31 cellular contexts compared by ENCODE assay signal in genomic region chr2:47204691-47205090, GRCh38. TPM values are rescaled to one million over a fixed set of nuclear protein-coding genes. Genes with fewer than 3 reads are reported as not detected.
"Had no signal": no experiment of that assay in that cellular context is flagged by ENCODE, and none has a peak within 500 bp of the region (broad histone marks: within the 10 kb centered on the region; RNA-seq: fewer than 3 reads in every experiment).

No MANE protein-coding gene starts in this region.

- H3K36me3 ChIP-seq: adrenal gland, Peyer's patch, SJSA1 had no signal

- H3K4me2 ChIP-seq: KMS-11, SK-N-SH had no signal

- H3K4me3 ChIP-seq: adrenal gland, body of pancreas, Peyer's patch, SJSA1 had no signal

- H3K9me3 ChIP-seq: adrenal gland, body of pancreas, Peyer's patch, SJSA1, SK-N-SH had no signal

- H3K4me1 ChIP-seq: body of pancreas, Peyer's patch had no signal

- H3K9ac ChIP-seq: KMS-11, SK-N-SH had no signal

- H3K27ac ChIP-seq: adrenal gland, body of pancreas, KMS-11, Peyer's patch, SJSA1 had no signal

- H3K36me3 Mint-ChIP-seq: activated naive CD4-positive, alpha-beta T cell treated with anti-CD3 and anti-CD28 coated beads, Interleukin-2, amount 50 U/mL, for 72 hours; WTC11 had no signal

- H3K27me3 ChIP-seq: adrenal gland, body of pancreas, Peyer's patch, SJSA1 had no signal

- DNase-seq: activated CD4-positive, alpha-beta T cell treated with anti-CD3 and anti-CD28 coated beads for 36 hours; activated CD4-positive, alpha-beta T cell treated with anti-CD3 and anti-CD28 coated beads, Interleukin-2, amount 10 ng/mL, durations not matched to agents 7 days and 5 days; activated CD4-positive, alpha-beta T cell treated with anti-CD3 and anti-CD28 coated beads, Interleukin-2, amount 50 U/mL, for 48 hours; activated CD8-positive, alpha-beta memory T cell treated with anti-CD3 and anti-CD28 coated beads, Interleukin-2, amount 50 U/mL, for 4 hours; activated gamma-delta T cell treated with Interleukin-2 at 50 U/mL for 16 hours; activated naive CD4-positive, alpha-beta T cell treated with anti-CD3 and anti-CD28 coated beads for 36 hours; activated T-cell treated with anti-CD3 and anti-CD28 coated beads for 4 hours; activated T-cell treated with anti-CD3 and anti-CD28 coated beads, Interleukin-2, amount 50 U/mL, for 4 hours; central memory CD4-positive, alpha-beta T cell; NCI-H1417; NCI-H146; NCI-H187 treated with DMSO at 0.1 percent for 48 hours; NCI-H345; NCI-H526 treated with DMSO at 0.1 percent for 48 hours; NCI-H774; PC-3; Peyer's patch; RPMI8226; SHP77 treated with DMSO at 0.1 percent for 48 hours; SK-N-SH had no signal

- ATAC-seq: activated CD4-positive, alpha-beta T cell treated with anti-CD3 and anti-CD28 coated beads for 36 hours; activated CD4-positive, CD25-positive, alpha-beta regulatory T cell treated with anti-CD3 and anti-CD28 coated beads, Interleukin-2, amount 50 U/mL, for 24 hours; activated naive CD4-positive, alpha-beta T cell treated with anti-CD3 and anti-CD28 coated beads, Interleukin-2, amount 50 U/mL, for 72 hours; activated T-cell treated with anti-CD3 and anti-CD28 coated beads, Interleukin-2, amount 50 U/mL, for 4 hours; body of pancreas; PC-3 had no signal

- H3K4me1 Mint-ChIP-seq: activated CD4-positive, alpha-beta T cell treated with anti-CD3 and anti-CD28 coated beads for 36 hours; activated CD4-positive, alpha-beta T cell treated with anti-CD3 and anti-CD28 coated beads, Interleukin-2, amount 10 ng/mL, durations not matched to agents 7 days and 5 days had no signal

- H3K4me3 Mint-ChIP-seq: activated CD4-positive, alpha-beta T cell treated with anti-CD3 and anti-CD28 coated beads for 36 hours; activated CD4-positive, alpha-beta T cell treated with anti-CD3 and anti-CD28 coated beads, Interleukin-2, amount 10 ng/mL, durations not matched to agents 7 days and 5 days; activated naive CD4-positive, alpha-beta T cell treated with anti-CD3 and anti-CD28 coated beads for 36 hours; activated T-cell treated with anti-CD3 and anti-CD28 coated beads, Interleukin-2, amount 50 U/mL, for 4 hours; activated T-helper 1 cell treated with anti-CD3 and anti-CD28 coated beads, Interleukin-12 subunit alpha, Interleukin-12 subunit beta, Interleukin-2, Interleukin-4 antibody, amounts not matched to agents 30 ng/mL and 10 ng/mL and 1 ng/mL, durations not matched to agents 14 hours and 24 hours and 36 hours; T-helper 1 cell treated with Interleukin-12 subunit alpha and Interleukin-12 subunit beta and Interleukin-4 antibody, amounts not matched to agents 30 μg/mL and 1 μg/mL, for 36 hours; T-helper 2 cell treated with Interferon-gamma antibody and Interleukin-4, amounts not matched to agents 5 μg/mL and 100 μg/mL, for 36 hours; WTC11 had no signal

- H3K9me3 Mint-ChIP-seq: activated T-cell treated with anti-CD3 and anti-CD28 coated beads, Interleukin-2, amount 50 U/mL, for 4 hours; T-helper 1 cell treated with Interleukin-12 subunit alpha and Interleukin-12 subunit beta and Interleukin-4 antibody, amounts not matched to agents 30 μg/mL and 1 μg/mL, for 36 hours; T-helper 2 cell treated with Interferon-gamma antibody and Interleukin-4, amounts not matched to agents 5 μg/mL and 100 μg/mL, for 36 hours; WTC11 had no signal

- H3K27ac Mint-ChIP-seq: activated CD4-positive, alpha-beta T cell treated with anti-CD3 and anti-CD28 coated beads for 36 hours; activated CD4-positive, alpha-beta T cell treated with anti-CD3 and anti-CD28 coated beads, Interleukin-2, amount 10 ng/mL, durations not matched to agents 7 days and 5 days; activated naive CD4-positive, alpha-beta T cell treated with anti-CD3 and anti-CD28 coated beads for 36 hours; activated naive CD4-positive, alpha-beta T cell treated with anti-CD3 and anti-CD28 coated beads, Interleukin-2, amount 50 U/mL, for 72 hours; activated T-helper 1 cell treated with anti-CD3 and anti-CD28 coated beads, Interleukin-12 subunit alpha, Interleukin-12 subunit beta, Interleukin-2, Interleukin-4 antibody, amounts not matched to agents 30 ng/mL and 10 ng/mL and 1 ng/mL, durations not matched to agents 14 hours and 24 hours and 36 hours; T-helper 1 cell treated with Interleukin-12 subunit alpha and Interleukin-12 subunit beta and Interleukin-4 antibody, amounts not matched to agents 30 μg/mL and 1 μg/mL, for 36 hours; T-helper 2 cell treated with Interferon-gamma antibody and Interleukin-4, amounts not matched to agents 5 μg/mL and 100 μg/mL, for 36 hours; WTC11 had no signal

RNA-seq across cellular contexts. Expression of gene STPG4, which starts 49.6 kb away (rescaled TPM):
- total RNA-seq: activated T-cell treated with anti-CD3 and anti-CD28 coated beads, Interleukin-2, amount 50 U/mL, for 4 hours; adrenal gland; body of pancreas; NCI-H460; SJSA1; WTC11 had no signal
